Comparison of ENCODE assay signal across 1 cellular context in the genomic region with DNA sequence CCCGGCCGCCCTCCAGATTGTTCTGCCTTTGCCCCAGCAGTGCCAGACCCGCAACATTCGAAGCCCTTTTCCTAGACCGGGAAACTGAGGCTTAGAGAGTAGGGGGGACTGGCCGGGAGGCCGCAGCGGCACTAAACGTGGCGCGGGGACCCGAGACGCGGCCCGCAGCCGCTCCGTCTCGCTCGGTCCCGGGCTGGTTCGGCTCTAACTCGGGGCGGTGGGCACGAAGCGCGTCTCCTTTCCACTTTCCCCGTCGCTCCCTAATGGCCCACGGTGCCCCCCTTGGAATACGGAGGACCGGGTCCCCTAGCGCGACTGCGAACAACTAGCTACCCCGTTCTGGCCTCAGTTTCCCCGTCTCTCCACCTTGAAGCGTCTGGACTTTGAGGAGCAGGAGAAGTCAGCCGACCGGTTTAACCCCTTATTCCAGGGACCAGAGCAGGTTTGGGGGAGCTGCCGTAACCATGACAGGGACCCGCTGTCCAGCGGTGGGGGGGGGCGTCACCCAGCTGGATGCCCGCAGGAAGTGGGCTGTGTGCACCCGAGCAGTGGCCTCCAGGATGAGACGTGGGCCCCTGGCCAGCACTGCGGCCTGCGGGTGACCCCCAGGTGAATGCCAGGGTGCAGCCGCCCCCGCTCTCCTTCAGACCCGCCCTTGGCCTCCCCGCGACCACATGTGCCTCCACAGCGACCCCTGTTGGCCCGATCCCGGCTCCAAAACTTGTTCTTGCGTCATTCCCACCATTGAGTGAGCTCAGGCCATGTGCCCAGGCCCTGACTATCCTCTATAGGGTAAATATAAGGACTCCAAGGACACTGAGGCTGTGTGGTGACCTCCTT.
TF ChIP-seq lines count a peak whose summit lies in the region.

No MANE protein-coding gene starts in this region.

TF ChIP-seq in K562, 482 proteins besides CTCF, POLR2A, EP300 and RAD21 (continued from another document and continues in another):
- TF ChIP-seq UBTF (IDR thresholded peaks at IDR 0.05; ENCODE audit: borderline replicate concordance in 1 of 2, low read depth in 2 of 2, low read length in 2 of 2) (peak in 1 of 2 experiments; percentile 5; a peak in 1 of 4 replicates), ZFX (CRISPR knock-in tag; IDR thresholded peaks at IDR 0.05) (peak; percentile 80), ZFP36 (IDR thresholded peaks at IDR 0.05; ENCODE audit: low read depth, low read length, partially characterized antibody) (no peak), ZNF785 (CRISPR knock-in tag; IDR thresholded peaks at IDR 0.05) (no peak), POLR2AphosphoS2 (IDR thresholded peaks at IDR 0.05; ENCODE audit: low read length) (no peak), CHD4 (IDR thresholded peaks at IDR 0.05; ENCODE audit: insufficient read depth, insufficient replicate concordance, low read depth, low read length, poor library complexity, severe bottlenecking) (no peak), YY1 (IDR thresholded peaks at IDR 0.05; ENCODE audit: borderline replicate concordance in 1 of 3, control insufficient read depth in 1 of 3, extremely low read depth in 1 of 3, insufficient read depth in 3 of 3, insufficient read length in 1 of 3, insufficient replicate concordance in 2 of 3, low read depth in 1 of 3, low read length in 2 of 3) (peak in 2 of 3 experiments; percentile 57 to 62), SMARCA4 (IDR thresholded peaks at IDR 0.05) (0 out of 2 replicates have a peak, but pooled peaks have one; percentile 43), BMI1 (IDR thresholded peaks at IDR 0.05; ENCODE audit: low read length) (no peak), BCOR (IDR thresholded peaks at IDR 0.05) (0 out of 2 replicates have a peak, but pooled peaks have one; percentile 27), TEAD1 (CRISPR knock-in tag; IDR thresholded peaks at IDR 0.05) (peak in 1 of 2 experiments; percentile 52; a peak in 2 of 4 replicates), DPF2 (IDR thresholded peaks at IDR 0.05) (peak; percentile 53), CCNT2 (IDR thresholded peaks at IDR 0.05; ENCODE audit: borderline replicate concordance, extremely low read depth, insufficient read length, low read depth, low read length) (peak; percentile 41), XRCC5 (IDR thresholded peaks at IDR 0.05; ENCODE audit: low read depth, low read length) (peak; percentile 20; the same call in 1 of the 2 replicates), MAZ (CRISPR knock-in tag; conservative IDR thresholded peaks at IDR 0.05 in 1 of 2, IDR thresholded peaks at IDR 0.05 in 1 of 2) (peak; percentile 65 to 72), ARID1B (IDR thresholded peaks at IDR 0.05) (peak; percentile 57), DMBX1 (CRISPR knock-in tag; IDR thresholded peaks at IDR 0.05; ENCODE audit: borderline replicate concordance) (peak; percentile 62; the same call in 1 of the 2 replicates), REST (CRISPR knock-in tag; IDR thresholded peaks at IDR 0.05; ENCODE audit: low read depth) (0 out of 2 replicates have a peak, but pooled peaks have one; percentile 36), USF1 (CRISPR knock-in tag; IDR thresholded peaks at IDR 0.05) (peak; percentile 66), TEAD4 (IDR thresholded peaks at IDR 0.05; ENCODE audit: low read length) (0 out of 2 replicates have a peak, but pooled peaks have one; percentile 20), TEAD4 (CRISPR knock-in tag; IDR thresholded peaks at IDR 0.05; ENCODE audit: borderline replicate concordance) (no peak), RBM15 (IDR thresholded peaks at IDR 0.05; ENCODE audit: insufficient read depth, low read length) (no peak), ZNF592 (IDR thresholded peaks at IDR 0.05) (peak; percentile 96), NFRKB (IDR thresholded peaks at IDR 0.05; ENCODE audit: low read depth) (0 out of 2 replicates have a peak, but pooled peaks have one; percentile 70), NEUROD1 (IDR thresholded peaks at IDR 0.05; ENCODE audit: borderline replicate concordance, low read depth, low read length, partially characterized antibody) (peak; percentile 84), SAP30 (IDR thresholded peaks at IDR 0.05; ENCODE audit: borderline replicate concordance, insufficient read depth, low read depth, low read length, poor library complexity, severe bottlenecking) (peak; percentile 60), MED1 (CRISPR knock-in tag; IDR thresholded peaks at IDR 0.05; ENCODE audit: borderline replicate concordance) (no peak), SMARCE1 (IDR thresholded peaks at IDR 0.05) (peak; percentile 34; the same call in 1 of the 2 replicates), ESRRA (IDR thresholded peaks at IDR 0.05; ENCODE audit: borderline replicate concordance, low read depth) (peak; percentile 81), CBFB (CRISPR knock-in tag; IDR thresholded peaks at IDR 0.05) (no peak), CBFA2T3 (IDR thresholded peaks at IDR 0.05) (0 out of 2 replicates have a peak, but pooled peaks have one; percentile 8), ETV1 (tag; conservative IDR thresholded peaks at IDR 0.05; ENCODE audit: low read depth) (0 out of 2 replicates have a peak, but pooled peaks have one; percentile 26), SMAD4 (CRISPR knock-in tag; conservative IDR thresholded peaks at IDR 0.05) (peak; percentile 49; the same call in 1 of the 2 replicates), MBD2 (IDR thresholded peaks at IDR 0.05; ENCODE audit: borderline replicate concordance, low read depth) (peak; percentile 49; the same call in 1 of the 2 replicates)
- TF ChIP-seq, protein P1, sequence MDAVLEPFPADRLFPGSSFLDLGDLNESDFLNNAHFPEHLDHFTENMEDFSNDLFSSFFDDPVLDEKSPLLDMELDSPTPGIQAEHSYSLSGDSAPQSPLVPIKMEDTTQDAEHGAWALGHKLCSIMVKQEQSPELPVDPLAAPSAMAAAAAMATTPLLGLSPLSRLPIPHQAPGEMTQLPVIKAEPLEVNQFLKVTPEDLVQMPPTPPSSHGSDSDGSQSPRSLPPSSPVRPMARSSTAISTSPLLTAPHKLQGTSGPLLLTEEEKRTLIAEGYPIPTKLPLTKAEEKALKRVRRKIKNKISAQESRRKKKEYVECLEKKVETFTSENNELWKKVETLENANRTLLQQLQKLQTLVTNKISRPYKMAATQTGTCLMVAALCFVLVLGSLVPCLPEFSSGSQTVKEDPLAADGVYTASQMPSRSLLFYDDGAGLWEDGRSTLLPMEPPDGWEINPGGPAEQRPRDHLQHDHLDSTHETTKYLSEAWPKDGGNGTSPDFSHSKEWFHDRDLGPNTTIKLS (IDR thresholded peaks at IDR 0.05; ENCODE audit: borderline replicate concordance, low read depth), result 0 out of 2 replicates have a peak, but pooled peaks have one; percentile 30
- TF ChIP-seq, protein P2, sequence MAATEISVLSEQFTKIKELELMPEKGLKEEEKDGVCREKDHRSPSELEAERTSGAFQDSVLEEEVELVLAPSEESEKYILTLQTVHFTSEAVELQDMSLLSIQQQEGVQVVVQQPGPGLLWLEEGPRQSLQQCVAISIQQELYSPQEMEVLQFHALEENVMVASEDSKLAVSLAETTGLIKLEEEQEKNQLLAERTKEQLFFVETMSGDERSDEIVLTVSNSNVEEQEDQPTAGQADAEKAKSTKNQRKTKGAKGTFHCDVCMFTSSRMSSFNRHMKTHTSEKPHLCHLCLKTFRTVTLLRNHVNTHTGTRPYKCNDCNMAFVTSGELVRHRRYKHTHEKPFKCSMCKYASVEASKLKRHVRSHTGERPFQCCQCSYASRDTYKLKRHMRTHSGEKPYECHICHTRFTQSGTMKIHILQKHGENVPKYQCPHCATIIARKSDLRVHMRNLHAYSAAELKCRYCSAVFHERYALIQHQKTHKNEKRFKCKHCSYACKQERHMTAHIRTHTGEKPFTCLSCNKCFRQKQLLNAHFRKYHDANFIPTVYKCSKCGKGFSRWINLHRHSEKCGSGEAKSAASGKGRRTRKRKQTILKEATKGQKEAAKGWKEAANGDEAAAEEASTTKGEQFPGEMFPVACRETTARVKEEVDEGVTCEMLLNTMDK (IDR thresholded peaks at IDR 0.05; ENCODE audit: borderline replicate concordance, insufficient read depth, low read depth, low read length, poor library complexity, severe bottlenecking), result peak; percentile 86
- TF ChIP-seq, protein P3, sequence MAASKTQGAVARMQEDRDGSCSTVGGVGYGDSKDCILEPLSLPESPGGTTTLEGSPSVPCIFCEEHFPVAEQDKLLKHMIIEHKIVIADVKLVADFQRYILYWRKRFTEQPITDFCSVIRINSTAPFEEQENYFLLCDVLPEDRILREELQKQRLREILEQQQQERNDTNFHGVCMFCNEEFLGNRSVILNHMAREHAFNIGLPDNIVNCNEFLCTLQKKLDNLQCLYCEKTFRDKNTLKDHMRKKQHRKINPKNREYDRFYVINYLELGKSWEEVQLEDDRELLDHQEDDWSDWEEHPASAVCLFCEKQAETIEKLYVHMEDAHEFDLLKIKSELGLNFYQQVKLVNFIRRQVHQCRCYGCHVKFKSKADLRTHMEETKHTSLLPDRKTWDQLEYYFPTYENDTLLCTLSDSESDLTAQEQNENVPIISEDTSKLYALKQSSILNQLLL (CRISPR knock-in tag; IDR thresholded peaks at IDR 0.05; ENCODE audit: borderline replicate concordance), result no peak
- TF ChIP-seq, protein P4, sequence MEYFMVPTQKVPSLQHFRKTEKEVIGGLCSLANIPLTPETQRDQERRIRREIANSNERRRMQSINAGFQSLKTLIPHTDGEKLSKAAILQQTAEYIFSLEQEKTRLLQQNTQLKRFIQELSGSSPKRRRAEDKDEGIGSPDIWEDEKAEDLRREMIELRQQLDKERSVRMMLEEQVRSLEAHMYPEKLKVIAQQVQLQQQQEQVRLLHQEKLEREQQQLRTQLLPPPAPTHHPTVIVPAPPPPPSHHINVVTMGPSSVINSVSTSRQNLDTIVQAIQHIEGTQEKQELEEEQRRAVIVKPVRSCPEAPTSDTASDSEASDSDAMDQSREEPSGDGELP (CRISPR knock-in tag; IDR thresholded peaks at IDR 0.05; ENCODE audit: borderline replicate concordance), result peak; percentile 89
